10 cellular contexts compared by ENCODE assay signal in the genomic region with DNA sequence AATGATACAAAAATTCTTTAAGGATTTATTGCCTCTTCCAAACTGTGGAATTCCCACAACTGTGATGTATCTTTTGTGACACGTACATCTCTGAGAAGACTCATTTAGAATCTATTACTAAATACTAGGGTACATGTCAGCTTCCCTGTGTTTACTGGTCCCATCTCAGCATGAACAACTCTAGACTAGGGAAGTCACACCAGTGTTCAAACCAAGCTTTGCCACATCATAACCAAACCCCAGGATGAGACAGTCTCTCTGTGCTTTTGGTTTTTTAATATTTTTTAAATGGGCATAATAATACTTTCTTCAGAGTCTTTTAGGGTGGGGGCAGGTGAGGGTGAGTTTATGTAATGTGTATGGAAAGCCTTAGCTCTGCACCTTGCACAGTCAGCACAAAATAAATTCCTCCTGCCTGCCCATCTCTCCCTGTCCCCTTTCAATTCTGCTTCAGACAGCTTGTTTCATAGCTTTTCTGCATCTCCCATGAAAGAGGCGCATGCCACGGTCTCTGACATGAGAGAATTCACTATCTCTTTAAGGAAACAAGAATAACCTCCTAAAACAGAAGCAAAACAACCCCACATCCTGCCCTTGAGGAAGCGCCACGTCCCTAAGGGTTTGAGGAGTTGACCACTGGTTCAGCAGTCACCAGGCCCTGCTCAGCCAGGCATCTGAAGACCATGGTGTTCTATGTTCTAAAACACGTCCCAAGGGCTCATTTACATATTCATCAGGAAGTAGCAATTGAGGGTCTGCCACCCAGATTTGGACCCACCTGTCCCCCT.
A peak's percentile ranks its signal among the peaks of the same experiment; 100 is the strongest.
DNase-seq lines count a peak whose midpoint lies in the region; ATAC-seq and TF ChIP-seq lines count a peak whose summit lies in the region.
"Had no signal": no experiment of that assay in that cellular context is flagged by ENCODE, and none has a peak within 500 bp of the region (broad histone marks: within the 10 kb centered on the region; RNA-seq: fewer than 3 reads in every experiment).

No MANE protein-coding gene starts in this region.

- intact Hi-C loops in upper lobe of right lung (cut with DNase I), result no loop called here

- TF ChIP-seq CTCF in GM20000 (IDR thresholded peaks at IDR 0.05; ENCODE audit: extremely low read depth, missing control alignments) (no peak), upper lobe of right lung (IDR thresholded peaks at IDR 0.05) (no peak)

- ATAC-seq in GM18502 (IDR thresholded peaks at IDR 0.05; ENCODE audit: poor library complexity, unreplicated experiment), result peak; percentile 94
- ATAC-seq in HG03280 (IDR thresholded peaks at IDR 0.05; ENCODE audit: unreplicated experiment), result peak; percentile 66
- ATAC-seq in upper lobe of right lung, result no peak

- H3K36me3 ChIP-seq in HAP-1 (replicated peaks) (no peaks in the 10 kb centered on the region), upper lobe of right lung (no peaks in the 10 kb centered on the region)
- H3K36me3 ChIP-seq: uterus had no signal

- H3K4me1 ChIP-seq in HAP-1 (no peaks in the 10 kb centered on the region), upper lobe of right lung (no peaks in the 10 kb centered on the region)
- H3K4me1 ChIP-seq: uterus had no signal

- H3K9me3 ChIP-seq in HAP-1, result no peaks in the 10 kb centered on the region
- H3K9me3 ChIP-seq in upper lobe of right lung, result no peaks in the 10 kb centered on the region
- H3K9me3 ChIP-seq: uterus had no signal

- H3K27me3 ChIP-seq in HAP-1 (ENCODE audit: low read depth) (no peaks in the 10 kb centered on the region), upper lobe of right lung (no peaks in the 10 kb centered on the region)

- no peak overlapping the region for H3K27ac ChIP-seq in upper lobe of right lung
- H3K27ac ChIP-seq: skin epidermis, uterus had no signal

- H3K4me3 ChIP-seq in HAP-1, result no peak overlapping the region
- no peak overlapping the region for H3K4me3 ChIP-seq in upper lobe of right lung
- H3K4me3 ChIP-seq: skin epidermis, uterus had no signal

- in situ Hi-C loops in HAP-1 (cut with MboI; ENCODE audit: low sequenced_read_pairs), result no loop called here

- DNase-seq in GM20000 (ENCODE audit: low spot score) (peak; percentile 51), germinal center (ENCODE audit: low spot score) (peak; percentile 76), islet precursor cell (no peak), HAP-1 (ENCODE audit: low spot score in 2 of 2) (no peak), T1000 (lab: John Stamatoyannopoulos, UW) (no peak), upper lobe of right lung (no peak)
- DNase-seq: uterus had no signal

Comparison
In these comparisons a context has a peak if more than half of its experiments do, and no peak if none do; other contexts are left out.
1. DNase-seq: peak in GM20000 (single experiment) and germinal center (single experiment); none in islet precursor cell (single experiment), HAP-1 (0 of 2), T1000 (single experiment) and upper lobe of right lung (single experiment).